Comparison of ENCODE assay signal across 1 cellular context in genomic region chr1:36151133-36151844, GRCh38.
TF ChIP-seq lines count a peak whose summit lies in the region.

No MANE protein-coding gene starts in this region.

TF ChIP-seq in GM23338, 12 proteins besides CTCF, POLR2A, EP300 and RAD21 (continued from another document):
- TF ChIP-seq ETS1 (IDR thresholded peaks at IDR 0.05) (no peak), REST (IDR thresholded peaks at IDR 0.05; ENCODE audit: unreplicated experiment) (no peak), EZH2 (IDR thresholded peaks at IDR 0.05; ENCODE audit: low read depth, unreplicated experiment) (no peak), POLR2AphosphoS5 (IDR thresholded peaks at IDR 0.05; ENCODE audit: low read depth) (no peak), ZNF114 (CRISPR knock-in tag; IDR thresholded peaks at IDR 0.05) (no peak), NANOG (IDR thresholded peaks at IDR 0.05; ENCODE audit: borderline replicate concordance) (no peak), JUNB (IDR thresholded peaks at IDR 0.05; ENCODE audit: unreplicated experiment) (no peak)
